1 cellular context compared by ENCODE assay signal in the genomic region with DNA sequence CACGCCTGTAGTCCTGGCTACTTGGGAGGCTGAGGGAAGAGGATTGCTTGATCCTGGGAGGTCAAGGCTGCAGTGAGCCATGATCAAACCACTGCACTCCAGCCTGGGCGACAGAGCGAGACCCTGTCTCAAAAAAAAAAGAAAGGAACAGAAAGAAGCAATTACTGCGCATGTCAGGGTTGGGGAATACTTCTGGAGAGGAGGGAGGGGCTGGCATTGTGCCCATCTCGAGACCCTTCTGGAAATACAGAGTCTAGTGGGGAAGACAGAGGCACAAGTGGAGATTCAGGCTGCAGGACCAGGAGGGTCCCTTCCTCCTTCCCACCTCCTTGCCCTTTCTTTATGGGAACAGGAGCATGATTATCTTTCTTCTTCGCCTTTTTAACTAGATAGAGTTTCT.
TF ChIP-seq lines count a peak whose summit lies in the region.

No MANE protein-coding gene starts in this region.

TF ChIP-seq in K562, 482 proteins besides CTCF, POLR2A, EP300 and RAD21:
- TF ChIP-seq HMGN3 (IDR thresholded peaks at IDR 0.05; ENCODE audit: borderline replicate concordance, extremely low read depth, insufficient read length, low read depth, low read length) = no peak
- peak; percentile 59 for TF ChIP-seq NFIC (IDR thresholded peaks at IDR 0.05)
- TF ChIP-seq, protein P1, sequence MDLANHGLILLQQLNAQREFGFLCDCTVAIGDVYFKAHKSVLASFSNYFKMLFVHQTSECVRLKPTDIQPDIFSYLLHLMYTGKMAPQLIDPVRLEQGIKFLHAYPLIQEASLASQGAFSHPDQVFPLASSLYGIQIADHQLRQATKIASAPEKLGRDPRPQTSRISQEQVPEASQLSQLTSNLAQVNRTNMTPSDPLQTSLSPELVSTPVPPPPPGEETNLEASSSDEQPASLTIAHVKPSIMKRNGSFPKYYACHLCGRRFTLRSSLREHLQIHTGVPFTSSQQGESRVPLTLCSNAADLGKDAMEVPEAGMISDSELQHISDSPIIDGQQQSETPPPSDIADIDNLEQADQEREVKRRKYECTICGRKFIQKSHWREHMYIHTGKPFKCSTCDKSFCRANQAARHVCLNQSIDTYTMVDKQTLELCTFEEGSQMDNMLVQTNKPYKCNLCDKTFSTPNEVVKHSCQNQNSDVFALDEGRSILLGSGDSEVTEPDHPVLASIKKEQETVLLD (IDR thresholded peaks at IDR 0.05) = no peak
- no peak for TF ChIP-seq ELF4 (CRISPR knock-in tag; IDR thresholded peaks at IDR 0.05)
- TF ChIP-seq CBX5 (IDR thresholded peaks at IDR 0.05; ENCODE audit: borderline replicate concordance, low read depth) = no peak
- TF ChIP-seq JUN (IDR thresholded peaks at IDR 0.05; ENCODE audit: borderline replicate concordance, low read depth, low read length) = no peak
- no peak for TF ChIP-seq JUN (CRISPR knock-in tag; IDR thresholded peaks at IDR 0.05; ENCODE audit: borderline replicate concordance)
- TF ChIP-seq NRF1 (conservative IDR thresholded peaks at IDR 0.05 in 1 of 2, IDR thresholded peaks at IDR 0.05 in 1 of 2) = peak; percentile 71 to 74
- TF ChIP-seq, protein P2, sequence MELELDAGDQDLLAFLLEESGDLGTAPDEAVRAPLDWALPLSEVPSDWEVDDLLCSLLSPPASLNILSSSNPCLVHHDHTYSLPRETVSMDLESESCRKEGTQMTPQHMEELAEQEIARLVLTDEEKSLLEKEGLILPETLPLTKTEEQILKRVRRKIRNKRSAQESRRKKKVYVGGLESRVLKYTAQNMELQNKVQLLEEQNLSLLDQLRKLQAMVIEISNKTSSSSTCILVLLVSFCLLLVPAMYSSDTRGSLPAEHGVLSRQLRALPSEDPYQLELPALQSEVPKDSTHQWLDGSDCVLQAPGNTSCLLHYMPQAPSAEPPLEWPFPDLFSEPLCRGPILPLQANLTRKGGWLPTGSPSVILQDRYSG (tag; conservative IDR thresholded peaks at IDR 0.05; ENCODE audit: low read depth) = no peak
